12 cellular contexts compared by ENCODE assay signal in the genomic region with DNA sequence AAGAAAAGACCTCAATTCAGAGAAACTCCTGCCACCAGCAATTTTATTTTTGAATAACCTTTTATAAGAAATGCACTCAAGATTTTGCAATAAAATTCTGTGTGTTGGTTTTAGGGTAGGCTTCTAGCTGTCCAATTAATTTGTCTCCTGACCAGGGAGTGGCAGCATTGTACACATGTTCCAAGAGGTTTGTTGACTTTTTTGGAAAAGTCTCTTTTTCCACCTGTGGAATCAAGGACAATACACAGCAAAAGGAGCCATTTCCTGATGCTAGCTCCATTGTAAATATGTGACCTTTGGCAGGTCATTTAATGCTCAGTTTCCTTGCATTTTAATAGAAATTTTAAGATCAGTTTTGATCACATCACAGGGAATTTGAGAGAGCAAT. TPM values are rescaled to one million over a fixed set of nuclear protein-coding genes. Genes with fewer than 3 reads are reported as not detected.
A peak's percentile ranks its signal among the peaks of the same experiment; 100 is the strongest.
DNase-seq lines count a peak whose midpoint lies in the region; ATAC-seq and TF ChIP-seq lines count a peak whose summit lies in the region.
"Had no signal": no experiment of that assay in that cellular context is flagged by ENCODE, and none has a peak within 500 bp of the region (broad histone marks: within the 10 kb centered on the region; RNA-seq: fewer than 3 reads in every experiment).

No MANE protein-coding gene starts in this region.

- intact Hi-C loops in heart right ventricle (cut with DNase I) (loop anchor here in 6 of 10 donors (2.0 to 10.0 kb wide), 9 partner anchors 16 to 292 kb away; partner anchors contain the start of genes GIMAP6 (in 5 of the 6), GIMAP8 (in 3 of the 6), GIMAP2 (in 1 of the 6) and GIMAP4 (in 1 of the 6)), left cardiac atrium (cut with DNase I) (loop anchor here in 1 of 2 donors (5.0 kb wide), 1 partner anchor 107 kb away; the partner anchor contains the start of gene GIMAP6), left lung (cut with DNase I) (no loop called here), uterus (cut with DNase I; ENCODE audit: low total_unique reads) (no loop called here)

- H3K27ac Mint-ChIP-seq in activated T-helper 17 cell treated with anti-CD3 and anti-CD28 coated beads, Interleukin-2, amount 50 U/mL, for 72 hours, result peak overlapping the region; percentile 97

- peaks cover 74% of the 10 kb centered on the region for H3K36me3 Mint-ChIP-seq in activated T-helper 17 cell treated with anti-CD3 and anti-CD28 coated beads, Interleukin-2, amount 50 U/mL, for 72 hours (ENCODE audit: low read depth)

- H3K9me3 Mint-ChIP-seq in activated T-helper 17 cell treated with anti-CD3 and anti-CD28 coated beads, Interleukin-2, amount 50 U/mL, for 72 hours, result peaks cover 3% of the 10 kb centered on the region

- peak overlapping the region; percentile 89 for H3K4me3 Mint-ChIP-seq in activated T-helper 17 cell treated with anti-CD3 and anti-CD28 coated beads, Interleukin-2, amount 50 U/mL, for 72 hours

- H3K27me3 ChIP-seq in heart right ventricle, result no peaks in the 10 kb centered on the region
- no peaks in the 10 kb centered on the region for H3K27me3 ChIP-seq in left lung
- H3K27me3 ChIP-seq in uterus, result no peaks in the 10 kb centered on the region
- H3K27me3 ChIP-seq: BLaER1 treated with 17β-estradiol and CSF1 and Interleukin-3, amounts not matched to agents 10 nM and 100 nM had no signal

- H3K9me3 ChIP-seq in heart right ventricle, result no peaks in the 10 kb centered on the region
- H3K9me3 ChIP-seq in left lung, result no peaks in the 10 kb centered on the region
- H3K9me3 ChIP-seq in uterus, result no peaks in the 10 kb centered on the region

- TF ChIP-seq CTCF in heart right ventricle (IDR thresholded peaks at IDR 0.05), result peak in 7 of 9 donors; percentile 26 to 64 (median 52)
- no peak for TF ChIP-seq CTCF in left lung (IDR thresholded peaks at IDR 0.05)
- TF ChIP-seq CTCF in uterus (IDR thresholded peaks at IDR 0.05), result peak in 1 of 4 experiments; percentile 11

- H3K27ac ChIP-seq in heart right ventricle (peak overlapping the region in 9 of 10 donors; percentile 81 to 93 (median 89)), left lung (peak overlapping the region; percentile 70 to 75), uterus (peak overlapping the region; percentile 69 to 72)

- peaks cover 0 to 43% (median 11%) of the 10 kb centered on the region in 9 donors for H3K36me3 ChIP-seq in heart right ventricle
- peaks cover 0 to 39% of the 10 kb centered on the region in 2 donors for H3K36me3 ChIP-seq in left lung
- no peaks in the 10 kb centered on the region for H3K36me3 ChIP-seq in uterus

- peak in 6 of 8 donors; percentile 39 to 73 (median 61) for ATAC-seq in heart right ventricle
- no peak for ATAC-seq in left cardiac atrium
- ATAC-seq in activated T-helper 17 cell treated with anti-CD3 and anti-CD28 coated beads, Interleukin-2, amount 50 U/mL, for 72 hours (replicated peaks), result no peak
- ATAC-seq in left lung, result peak; percentile 49

- peaks cover 38% of the 10 kb centered on the region for H3K4me1 Mint-ChIP-seq in activated T-helper 17 cell treated with anti-CD3 and anti-CD28 coated beads, Interleukin-2, amount 50 U/mL, for 72 hours

- TF ChIP-seq POLR2A in uterus (IDR thresholded peaks at IDR 0.05), result no peak

- H3K27me3 Mint-ChIP-seq in activated T-helper 17 cell treated with anti-CD3 and anti-CD28 coated beads, Interleukin-2, amount 50 U/mL, for 72 hours, result no peaks in the 10 kb centered on the region

- peaks cover 5 to 55% (median 46%) of the 10 kb centered on the region in 9 donors for H3K4me1 ChIP-seq in heart right ventricle
- peaks cover 0 to 56% of the 10 kb centered on the region in 2 donors for H3K4me1 ChIP-seq in left lung
- H3K4me1 ChIP-seq in uterus, result no peaks in the 10 kb centered on the region

- H3K4me3 ChIP-seq in heart right ventricle (peak overlapping the region; percentile 2 to 68 (median 60)), left lung (peak overlapping the region; percentile 27 to 63), uterus (peak overlapping the region in 1 of 2 donors; percentile 31)

- DNase-seq in heart right ventricle (no peak), left cardiac atrium (no peak), left lung (no peak), uterus (no peak), DMS114 treated with DMSO at 0.1 percent for 48 hours (lab: John Stamatoyannopoulos, UW; ENCODE audit: unreplicated experiment) (no peak), NCI-H82 (lab: John Stamatoyannopoulos, UW) (no peak)
- DNase-seq in activated CD4-positive, alpha-beta T cell treated with anti-CD3 and anti-CD28 coated beads, Interleukin-2, amount 50 U/mL, for 4 hours, result no peak
- DNase-seq: activated CD4-positive, alpha-beta T cell treated with anti-CD3 and anti-CD28 coated beads, Interleukin-2, amount 50 U/mL, for 48 hours; retina; stimulated activated naive CD4-positive, alpha-beta T cell had no signal

RNA-seq across cellular contexts. Expression of gene GIMAP5, which starts 1.8 kb away (rescaled TPM):
- total RNA-seq in heart right ventricle (10 to 100 TPM in 7 of 10 donors, 1 to 10 TPM in 3; 6.5 to 27.2 (median 11.8) TPM), left cardiac atrium (10 to 100 TPM; 18.6 to 25.6 TPM), left lung (10 to 100 TPM in 1 of 2 donors, 1 to 10 TPM in 1; 9.8 to 37.8 TPM), uterus (100 to 1,000 TPM in 1 of 4 donors, 10 to 100 TPM in 3; 20.4 to 103 (median 31.9) TPM)
- polyA plus RNA-seq in heart right ventricle, result 10 to 100 TPM; 22.9 to 35.0 TPM
- 100 to 1,000 TPM; 106 to 142 TPM for total RNA-seq in activated T-helper 17 cell treated with anti-CD3 and anti-CD28 coated beads, Interleukin-2, amount 50 U/mL, for 72 hours

RNA-seq across cellular contexts. Expression of gene GIMAP1, which starts 22.6 kb away (rescaled TPM):
- total RNA-seq in heart right ventricle (10 to 100 TPM in 1 of 10 donors, 1 to 10 TPM in 9; 2.4 to 11.2 (median 4.3) TPM), left cardiac atrium (1 to 10 TPM; 4.5 to 7.0 TPM), left lung (10 to 100 TPM in 1 of 2 donors, 1 to 10 TPM in 1; 5.0 to 11.3 TPM), uterus (10 to 100 TPM in 2 of 4 donors, 1 to 10 TPM in 2; 4.0 to 19.1 (median 9.9) TPM)
- polyA plus RNA-seq in heart right ventricle, result 10 to 100 TPM in 1 of 2 donors, 1 to 10 TPM in 1; 8.4 to 11.0 TPM
- total RNA-seq in activated T-helper 17 cell treated with anti-CD3 and anti-CD28 coated beads, Interleukin-2, amount 50 U/mL, for 72 hours, result 1 to 10 TPM; 5.1 to 5.6 TPM

RNA-seq across cellular contexts. Expression of gene GIMAP2, which starts 53.5 kb away (rescaled TPM):
- total RNA-seq in heart right ventricle (10 to 100 TPM in 1 of 10 donors, 1 to 10 TPM in 9; 2.1 to 17.5 (median 4.6) TPM), left cardiac atrium (1 to 10 TPM; 7.0 to 9.2 TPM), left lung (10 to 100 TPM; 14.7 to 30.6 TPM), uterus (10 to 100 TPM; 20.1 to 59.7 (median 35.1) TPM)
- polyA plus RNA-seq in heart right ventricle, result 1 to 10 TPM; 5.3 to 5.8 TPM
- total RNA-seq in activated T-helper 17 cell treated with anti-CD3 and anti-CD28 coated beads, Interleukin-2, amount 50 U/mL, for 72 hours, result 10 to 100 TPM; 29.1 to 44.9 TPM

Comparison
In these comparisons a context has a peak if more than half of its experiments do, and no peak if none do; other contexts are left out.
1. ATAC-seq: peak in heart right ventricle (6 of 8) and left lung (single experiment); none in left cardiac atrium (0 of 2) and activated T-helper 17 cell treated with anti-CD3 and anti-CD28 coated beads, Interleukin-2, amount 50 U/mL, for 72 hours (single experiment).
2. CTCF ChIP-seq: peak in heart right ventricle (7 of 9); none in left lung (0 of 2).
3. intact Hi-C loops: an anchor here in heart right ventricle (2.0 to 10.0 kb wide); none called in left lung and uterus.
4. Peak in every context shown above with its lines, with median percentiles within 50 percentile points of each other: H3K27ac ChIP-seq.